1 cellular context compared by ENCODE assay signal in the genomic region with DNA sequence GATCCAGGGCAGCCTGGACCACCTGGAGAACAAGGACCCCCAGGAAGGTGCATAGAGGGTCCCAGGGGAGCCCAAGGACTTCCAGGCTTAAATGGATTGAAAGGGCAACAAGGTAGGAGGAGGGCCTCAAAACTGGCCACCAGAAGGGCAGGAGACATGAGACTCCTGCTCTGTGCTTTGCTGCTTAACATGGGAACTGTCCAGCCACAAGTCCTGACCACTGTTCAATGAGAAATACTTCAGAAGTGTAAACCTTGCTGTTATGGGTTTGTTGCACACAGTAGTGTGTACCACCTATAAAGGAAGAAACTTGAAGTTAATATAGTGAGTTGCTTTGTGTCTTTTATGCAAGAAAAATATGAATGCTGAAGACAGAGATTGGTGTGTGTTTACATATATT.
TF ChIP-seq lines count a peak whose summit lies in the region.

No MANE protein-coding gene starts in this region.

TF ChIP-seq in GM12878, 131 proteins besides CTCF, POLR2A, EP300 and RAD21 (continued from another document):
- TF ChIP-seq, protein P1, sequence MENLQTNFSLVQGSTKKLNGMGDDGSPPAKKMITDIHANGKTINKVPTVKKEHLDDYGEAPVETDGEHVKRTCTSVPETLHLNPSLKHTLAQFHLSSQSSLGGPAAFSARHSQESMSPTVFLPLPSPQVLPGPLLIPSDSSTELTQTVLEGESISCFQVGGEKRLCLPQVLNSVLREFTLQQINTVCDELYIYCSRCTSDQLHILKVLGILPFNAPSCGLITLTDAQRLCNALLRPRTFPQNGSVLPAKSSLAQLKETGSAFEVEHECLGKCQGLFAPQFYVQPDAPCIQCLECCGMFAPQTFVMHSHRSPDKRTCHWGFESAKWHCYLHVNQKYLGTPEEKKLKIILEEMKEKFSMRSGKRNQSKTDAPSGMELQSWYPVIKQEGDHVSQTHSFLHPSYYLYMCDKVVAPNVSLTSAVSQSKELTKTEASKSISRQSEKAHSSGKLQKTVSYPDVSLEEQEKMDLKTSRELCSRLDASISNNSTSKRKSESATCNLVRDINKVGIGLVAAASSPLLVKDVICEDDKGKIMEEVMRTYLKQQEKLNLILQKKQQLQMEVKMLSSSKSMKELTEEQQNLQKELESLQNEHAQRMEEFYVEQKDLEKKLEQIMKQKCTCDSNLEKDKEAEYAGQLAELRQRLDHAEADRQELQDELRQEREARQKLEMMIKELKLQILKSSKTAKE (IDR thresholded peaks at IDR 0.05; ENCODE audit: low read depth, poor library complexity, severe bottlenecking): no peak
- TF ChIP-seq, protein P2, sequence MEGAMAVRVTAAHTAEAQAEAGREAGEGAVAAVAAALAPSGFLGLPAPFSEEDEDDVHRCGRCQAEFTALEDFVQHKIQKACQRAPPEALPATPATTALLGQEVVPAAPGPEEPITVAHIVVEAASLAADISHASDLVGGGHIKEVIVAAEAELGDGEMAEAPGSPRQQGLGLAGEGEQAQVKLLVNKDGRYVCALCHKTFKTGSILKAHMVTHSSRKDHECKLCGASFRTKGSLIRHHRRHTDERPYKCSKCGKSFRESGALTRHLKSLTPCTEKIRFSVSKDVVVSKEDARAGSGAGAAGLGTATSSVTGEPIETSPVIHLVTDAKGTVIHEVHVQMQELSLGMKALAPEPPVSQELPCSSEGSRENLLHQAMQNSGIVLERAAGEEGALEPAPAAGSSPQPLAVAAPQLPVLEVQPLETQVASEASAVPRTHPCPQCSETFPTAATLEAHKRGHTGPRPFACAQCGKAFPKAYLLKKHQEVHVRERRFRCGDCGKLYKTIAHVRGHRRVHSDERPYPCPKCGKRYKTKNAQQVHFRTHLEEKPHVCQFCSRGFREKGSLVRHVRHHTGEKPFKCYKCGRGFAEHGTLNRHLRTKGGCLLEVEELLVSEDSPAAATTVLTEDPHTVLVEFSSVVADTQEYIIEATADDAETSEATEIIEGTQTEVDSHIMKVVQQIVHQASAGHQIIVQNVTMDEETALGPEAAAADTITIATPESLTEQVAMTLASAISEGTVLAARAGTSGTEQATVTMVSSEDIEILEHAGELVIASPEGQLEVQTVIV (IDR thresholded peaks at IDR 0.05; ENCODE audit: borderline replicate concordance, partially characterized antibody): no peak
